Comparison of ENCODE assay signal across 19 cellular contexts in genomic region chr3:156412600-156412999, GRCh38.
A peak's percentile ranks its signal among the peaks of the same experiment; 100 is the strongest.
DNase-seq lines count a peak whose midpoint lies in the region; ATAC-seq and TF ChIP-seq lines count a peak whose summit lies in the region.
"Had no signal": no experiment of that assay in that cellular context is flagged by ENCODE, and none has a peak within 500 bp of the region (broad histone marks: within the 10 kb centered on the region; RNA-seq: fewer than 3 reads in every experiment).

No MANE protein-coding gene starts in this region.

- H3K36me3 Mint-ChIP-seq in nephron (ENCODE audit: low read depth), result no peaks in the 10 kb centered on the region
- peaks cover 6% of the 10 kb centered on the region for H3K36me3 Mint-ChIP-seq in MCF 10A (ENCODE audit: insufficient read depth, unreplicated experiment)
- H3K36me3 Mint-ChIP-seq: CD14-positive monocyte had no signal

- H3K27ac ChIP-seq in OCI-LY7 (ENCODE audit: low read depth, low read length, poor library complexity, severe bottlenecking), result no peak overlapping the region
- H3K27ac ChIP-seq: A549; BLaER1 treated with 17β-estradiol and CSF1 and Interleukin-3, amounts not matched to agents 10 nM and 100 nM had no signal

- no peaks in the 10 kb centered on the region for H3K9me2 ChIP-seq in OCI-LY7 (ENCODE audit: insufficient read depth, low read length)

- H3K4me1 ChIP-seq in OCI-LY7 (ENCODE audit: insufficient read depth, low read length, poor library complexity, severe bottlenecking), result no peaks in the 10 kb centered on the region
- H3K4me1 ChIP-seq: BLaER1 treated with 17β-estradiol and CSF1 and Interleukin-3, amounts not matched to agents 10 nM and 100 nM had no signal

- no peaks in the 10 kb centered on the region for H3K36me3 ChIP-seq in OCI-LY7 (ENCODE audit: insufficient read depth, low read length)
- H3K36me3 ChIP-seq: BE2C; BLaER1 treated with 17β-estradiol and CSF1 and Interleukin-3, amounts not matched to agents 10 nM and 100 nM had no signal

- H3K4me2 ChIP-seq in OCI-LY7 (ENCODE audit: low read length), result no peak overlapping the region
- H3K4me2 ChIP-seq: A549; BLaER1 treated with 17β-estradiol and CSF1 and Interleukin-3, amounts not matched to agents 10 nM and 100 nM had no signal

- H3K9me3 Mint-ChIP-seq in nephron (no peaks in the 10 kb centered on the region), MCF 10A (ENCODE audit: unreplicated experiment) (no peaks in the 10 kb centered on the region)
- H3K9me3 Mint-ChIP-seq: CD4-positive, alpha-beta T cell; CD8-positive, alpha-beta memory T cell had no signal

- peaks cover 30% of the 10 kb centered on the region for H3K4me1 Mint-ChIP-seq in nephron
- no peaks in the 10 kb centered on the region for H3K4me1 Mint-ChIP-seq in MCF 10A (ENCODE audit: insufficient read depth, unreplicated experiment)
- H3K4me1 Mint-ChIP-seq: CD14-positive monocyte; CD8-positive, alpha-beta memory T cell had no signal

- H3K27ac Mint-ChIP-seq in nephron, result peak overlapping the region in 2 of 3 experiments; percentile 49 to 85
- H3K27ac Mint-ChIP-seq in MCF 10A (ENCODE audit: low read depth, unreplicated experiment), result no peak overlapping the region
- H3K27ac Mint-ChIP-seq: CD14-positive monocyte; CD4-positive, alpha-beta T cell had no signal

- no peaks in the 10 kb centered on the region for H3K9me3 ChIP-seq in OCI-LY7 (ENCODE audit: low read length)
- H3K9me3 ChIP-seq: A549; BE2C; BLaER1 treated with 17β-estradiol and CSF1 and Interleukin-3, amounts not matched to agents 10 nM and 100 nM had no signal

- intact Hi-C loops in Right ventricle myocardium superior (cut with DNase I), result no loop called here
- intact Hi-C loops in Right ventricle myocardium inferior (cut with DNase I), result no loop called here
- intact Hi-C loops in MCF 10A (cut with micrococcal nuclease), result no loop called here
- intact Hi-C loops in OCI-LY7 (cut with micrococcal nuclease; ENCODE audit: unreplicated experiment), result no loop called here

- H3K79me2 ChIP-seq in OCI-LY7 (ENCODE audit: insufficient read depth, low read depth, low read length), result no peaks in the 10 kb centered on the region

- H3K4me3 ChIP-seq in epithelial cell of esophagus (ENCODE audit: low read length) (no peak overlapping the region), OCI-LY7 (ENCODE audit: low read depth, low read length, poor library complexity, severe bottlenecking) (no peak overlapping the region)
- H3K4me3 ChIP-seq: A549; BLaER1 treated with 17β-estradiol and CSF1 and Interleukin-3, amounts not matched to agents 10 nM and 100 nM had no signal

- TF ChIP-seq CTCF in epithelial cell of esophagus (IDR thresholded peaks at IDR 0.05; ENCODE audit: insufficient read depth, low read depth, low read length, missing control alignments), result no peak
- TF ChIP-seq CTCF in nephron (IDR thresholded peaks at IDR 0.05; ENCODE audit: unreplicated experiment in 3 of 3), result no peak
- no peak for TF ChIP-seq CTCF in MCF 10A (IDR thresholded peaks at IDR 0.05; ENCODE audit: unreplicated experiment)
- no peak for TF ChIP-seq CTCF in OCI-LY7 (conservative IDR thresholded peaks at IDR 0.05; ENCODE audit: low read length)

- CTCF ChIA-PET in MCF 10A (lab: Yijun Ruan, JAX) (interaction anchor here (0.8 kb wide), 1 partner anchor 10 kb away, joined by 5 read pairs; no protein-coding TSS in a partner anchor), OCI-LY7 (lab: Charles Lee; ENCODE audit: unreplicated experiment) (no interaction called here)

- ATAC-seq in Right ventricle myocardium superior (ENCODE audit: poor library complexity) (peak; percentile 42), Right ventricle myocardium inferior (no peak)
- ATAC-seq: A549 had no signal

- DNase-seq in Right ventricle myocardium superior, result no peak
- no peak for DNase-seq in Right ventricle myocardium inferior (ENCODE audit: missing footprints)
- DNase-seq in epithelial cell of esophagus (ENCODE audit: low read depth), result peak; percentile 44
- DNase-seq in stimulated activated CD4-positive, alpha-beta T cell treated with anti-CD3 and anti-CD28 coated beads, Interleukin-2, amount 100 ng/mL, for 48 hours, result no peak
- DNase-seq in MCF 10A (ENCODE audit: unreplicated experiment), result no peak
- DNase-seq in OCI-LY7 (ENCODE audit: low spot score), result no peak
- DNase-seq: 8988T; ACHN; AML-193; BE2C; CD4-positive, alpha-beta T cell; CD8-positive, alpha-beta memory T cell; DND-41; H7; HCEC 1CT had no signal

- no peak overlapping the region for H2AFZ ChIP-seq in OCI-LY7 (ENCODE audit: low read length)

- H4K20me1 ChIP-seq in OCI-LY7 (ENCODE audit: insufficient read depth, low read length), result no peaks in the 10 kb centered on the region
- H4K20me1 ChIP-seq: BLaER1 treated with 17β-estradiol and CSF1 and Interleukin-3, amounts not matched to agents 10 nM and 100 nM had no signal

- POLR2A ChIA-PET in MCF 10A (lab: Yijun Ruan, JAX) (no interaction called here), OCI-LY7 (lab: Charles Lee) (no interaction called here)

- no peaks in the 10 kb centered on the region for H3K27me3 Mint-ChIP-seq in nephron (ENCODE audit: low read depth)
- H3K27me3 Mint-ChIP-seq in MCF 10A (ENCODE audit: insufficient read depth, unreplicated experiment), result peaks cover 61% of the 10 kb centered on the region

- H3K4me3 Mint-ChIP-seq in nephron, result no peak overlapping the region
- no peak overlapping the region for H3K4me3 Mint-ChIP-seq in MCF 10A (ENCODE audit: unreplicated experiment)
- H3K4me3 Mint-ChIP-seq: CD14-positive monocyte; CD4-positive, alpha-beta T cell; CD8-positive, alpha-beta memory T cell had no signal

- no TSS peak for BruUV-seq in MCF 10A (replicated peaks; lab: Mats Ljungman, UMichigan)
- no TSS peak for BruUV-seq in OCI-LY7 (replicated peaks; lab: Mats Ljungman, UMichigan)
